In the genomic region with DNA sequence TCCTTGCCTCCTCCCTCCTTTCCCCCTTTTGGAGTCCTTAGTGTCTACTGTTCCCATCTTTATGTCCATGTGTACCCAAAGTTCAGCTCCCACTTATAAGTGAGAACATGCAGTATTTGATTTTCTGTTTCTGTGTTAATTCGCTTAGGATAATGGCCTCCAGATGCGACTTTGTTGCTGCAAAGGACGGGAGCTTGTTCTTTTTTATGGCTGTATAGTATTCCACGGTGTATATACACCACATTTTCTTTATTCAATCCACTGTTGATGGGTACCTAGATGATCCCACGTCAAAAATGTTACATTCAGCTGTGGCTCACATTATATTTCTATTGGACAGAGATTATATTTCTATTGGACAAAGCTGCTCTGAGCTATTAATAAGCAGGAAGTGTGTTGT, we compare ENCODE assay signal across 2 cellular contexts.
TF ChIP-seq lines count a peak whose summit lies in the region.

No MANE protein-coding gene starts in this region.

TF ChIP-seq in HEK293, 187 proteins besides CTCF, POLR2A, EP300 and RAD21 (continued from another document):
- TF ChIP-seq ZBTB44 (tag by site-specific recombination; IDR thresholded peaks at IDR 0.05) (no peak), RBAK (tag by site-specific recombination; IDR thresholded peaks at IDR 0.05) (no peak), GFI1B (tag by site-specific recombination; IDR thresholded peaks at IDR 0.05) (no peak), IKZF3 (tag by site-specific recombination; IDR thresholded peaks at IDR 0.05) (no peak), ZNF791 (tag by site-specific recombination; IDR thresholded peaks at IDR 0.05) (no peak), ZNF654 (tag by site-specific recombination; IDR thresholded peaks at IDR 0.05; ENCODE audit: low read depth) (peak; percentile 2; the same call in 1 of the 2 replicates)

TF ChIP-seq in H1, 55 proteins besides CTCF, POLR2A, EP300 and RAD21 (continued from another document):
- no peak for TF ChIP-seq PHF8 (conservative IDR thresholded peaks at IDR 0.05; ENCODE audit: low read depth, low read length)
- peak in 1 of 2 experiments; percentile 58; a peak in 1 of 4 replicates for TF ChIP-seq HDAC2 (IDR thresholded peaks at IDR 0.05; ENCODE audit: borderline replicate concordance in 1 of 2, low read depth in 2 of 2, low read length in 2 of 2)
- no peak for TF ChIP-seq CEBPB (IDR thresholded peaks at IDR 0.05; ENCODE audit: low read depth, low read length)
- TF ChIP-seq CREB1 (IDR thresholded peaks at IDR 0.05), result no peak
